ENCODE assay signal across 13 cellular contexts in the genomic region with DNA sequence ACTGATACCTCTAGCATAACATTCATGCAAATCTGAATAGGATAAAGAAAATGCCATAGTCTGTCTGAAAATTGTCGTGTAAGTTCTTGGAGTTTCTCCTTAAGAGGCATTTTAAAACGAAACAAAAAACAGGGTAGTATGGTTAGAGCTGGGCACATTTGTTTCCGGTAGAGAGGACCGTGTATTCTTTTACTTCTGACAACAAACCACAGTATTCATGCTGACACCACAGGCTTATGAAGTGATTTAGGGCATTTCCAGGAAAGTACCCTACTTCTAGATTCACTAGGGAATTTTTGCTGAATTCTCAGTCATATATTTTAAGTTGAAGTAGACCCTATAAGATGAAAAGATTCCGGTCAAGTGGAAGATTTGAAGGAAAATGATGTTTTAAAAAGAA.
A peak's percentile ranks its signal among the peaks of the same experiment; 100 is the strongest.
DNase-seq lines count a peak whose midpoint lies in the region; ATAC-seq and TF ChIP-seq lines count a peak whose summit lies in the region.
"Had no signal": no experiment of that assay in that cellular context is flagged by ENCODE, and none has a peak within 500 bp of the region (broad histone marks: within the 10 kb centered on the region; RNA-seq: fewer than 3 reads in every experiment).

No MANE protein-coding gene starts in this region.

- H3K4me1 ChIP-seq in OCI-LY3 (ENCODE audit: low read length) (no peaks in the 10 kb centered on the region), suprapubic skin (no peaks in the 10 kb centered on the region)
- H3K4me1 ChIP-seq: lower lobe of right lung had no signal

- no peaks in the 10 kb centered on the region for H3K9me3 ChIP-seq in OCI-LY3 (ENCODE audit: insufficient read depth, low read length)
- H3K9me3 ChIP-seq in suprapubic skin, result no peaks in the 10 kb centered on the region
- H3K9me3 ChIP-seq: lower lobe of right lung had no signal

- DNase-seq in Right ventricle myocardium inferior (ENCODE audit: missing footprints), result no peak
- DNase-seq in Right ventricle myocardium superior, result no peak
- peak; percentile 14 for DNase-seq in superior temporal gyrus (ENCODE audit: extremely low spot score)
- DNase-seq in suprapubic skin (ENCODE audit: low spot score in 2 of 2), result no peak
- DNase-seq in CD1c-positive myeloid dendritic cell (ENCODE audit: extremely low spot score), result no peak
- no peak for DNase-seq in NCI-H1105 treated with DMSO at 0.1 percent for 48 hours (lab: John Stamatoyannopoulos, UW)
- DNase-seq: activated T-cell treated with anti-CD3 and anti-CD28 coated beads, Interleukin-2, amount 50 U/mL, for 48 hours; H7; Karpas-422; lower lobe of right lung; NCI-H510A had no signal

- no peak for TF ChIP-seq EP300 in suprapubic skin (IDR thresholded peaks at IDR 0.05)

- WGBS in suprapubic skin, result 29% methylated on average over 5 of the region's 5 CpGs

- no peaks in the 10 kb centered on the region for H4K20me1 ChIP-seq in OCI-LY3 (ENCODE audit: insufficient read depth, low read length)

- intact Hi-C loops in Right ventricle myocardium inferior (cut with DNase I) (no loop called here), Right ventricle myocardium superior (cut with DNase I) (no loop called here)

- H3K4me3 ChIP-seq in OCI-LY3 (ENCODE audit: low read length), result 0 out of 2 replicates have a peak overlapping the region, but pooled peaks have one; percentile 13
- H3K4me3 ChIP-seq in suprapubic skin, result no peak overlapping the region
- H3K4me3 ChIP-seq: lower lobe of right lung had no signal

- H2AFZ ChIP-seq in OCI-LY3 (ENCODE audit: low read depth, low read length), result peak overlapping the region; percentile 0; the same call in 1 of the 2 replicates

- no peak overlapping the region for H3K27ac ChIP-seq in OCI-LY3 (ENCODE audit: low read length)
- H3K27ac ChIP-seq in suprapubic skin, result no peak overlapping the region
- H3K27ac ChIP-seq: lower lobe of right lung had no signal

- peak overlapping the region; percentile 36 for H3K4me2 ChIP-seq in OCI-LY3 (ENCODE audit: low read length)

- ATAC-seq in Right ventricle myocardium inferior (peak; percentile 39), Right ventricle myocardium superior (ENCODE audit: poor library complexity) (no peak), HG03064 (IDR thresholded peaks at IDR 0.05; ENCODE audit: low read depth, unreplicated experiment) (peak; percentile 84)
- ATAC-seq: lower lobe of right lung had no signal

- no peaks in the 10 kb centered on the region for H3K27me3 ChIP-seq in OCI-LY3 (ENCODE audit: low read depth, low read length)
- no peaks in the 10 kb centered on the region for H3K27me3 ChIP-seq in suprapubic skin

- TF ChIP-seq CTCF in OCI-LY3 (IDR thresholded peaks at IDR 0.05; ENCODE audit: low read depth, low read length), result no peak
- TF ChIP-seq CTCF in suprapubic skin (IDR thresholded peaks at IDR 0.05), result no peak

- no peaks in the 10 kb centered on the region for H3K79me2 ChIP-seq in OCI-LY3 (ENCODE audit: low read length)

- H3K36me3 ChIP-seq in OCI-LY3 (replicated peaks; ENCODE audit: low read depth, low read length) (no peaks in the 10 kb centered on the region), suprapubic skin (no peaks in the 10 kb centered on the region)
- H3K36me3 ChIP-seq: lower lobe of right lung had no signal

- no peak overlapping the region for H3K9ac ChIP-seq in OCI-LY3 (ENCODE audit: low read length)

- TF ChIP-seq POLR2A in suprapubic skin (IDR thresholded peaks at IDR 0.05), result no peak
